Comparison of ENCODE assay signal across 1 cellular context in genomic region chr17:43576563-43577229, GRCh38.
TF ChIP-seq lines count a peak whose summit lies in the region.

No MANE protein-coding gene starts in this region.

TF ChIP-seq in HCT116, 20 proteins besides CTCF, POLR2A, EP300 and RAD21 (continued from another document):
- TF ChIP-seq REST (IDR thresholded peaks at IDR 0.05; ENCODE audit: low read depth) (no peak), EGR1 (IDR thresholded peaks at IDR 0.05; ENCODE audit: low read depth) (no peak), EZH2 (IDR thresholded peaks at IDR 0.05) (no peak), FOSL1 (IDR thresholded peaks at IDR 0.05; ENCODE audit: low read depth) (no peak)
